ENCODE assay signal across 10 cellular contexts in the genomic region with DNA sequence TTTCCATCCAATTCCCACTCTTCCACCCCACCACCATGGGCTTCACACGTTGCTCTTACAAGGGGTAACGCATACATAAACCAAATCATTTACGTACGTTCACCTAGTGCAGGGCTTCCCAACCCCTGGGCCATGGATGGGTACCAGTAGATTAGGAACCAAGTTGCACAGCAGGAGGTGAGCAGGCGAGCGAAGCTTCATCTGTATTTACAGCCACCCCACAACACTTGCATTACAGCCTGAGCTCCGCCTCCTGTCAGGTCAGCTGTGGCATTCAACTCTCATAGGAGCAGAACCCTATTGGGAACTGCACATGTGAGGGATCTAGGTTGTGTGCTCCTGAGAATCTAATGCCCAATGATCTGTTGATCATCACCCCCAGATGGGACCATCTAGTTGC.
A peak's percentile ranks its signal among the peaks of the same experiment; 100 is the strongest.
DNase-seq lines count a peak whose midpoint lies in the region; ATAC-seq and TF ChIP-seq lines count a peak whose summit lies in the region.
"Had no signal": no experiment of that assay in that cellular context is flagged by ENCODE, and none has a peak within 500 bp of the region (broad histone marks: within the 10 kb centered on the region; RNA-seq: fewer than 3 reads in every experiment).

No MANE protein-coding gene starts in this region.

- H2BK20ac ChIP-seq in H9 (ENCODE audit: low read depth, low read length, poor library complexity, severe bottlenecking): no peak overlapping the region

- H3K23me2 ChIP-seq in H9 (ENCODE audit: insufficient read length, low read depth, low read length, poor library complexity, severe bottlenecking): no peaks in the 10 kb centered on the region

- no peaks in the 10 kb centered on the region for H4K20me1 ChIP-seq in H9 (ENCODE audit: control insufficient read depth, insufficient read depth, insufficient read length)

- no peaks in the 10 kb centered on the region for H3K9me3 Mint-ChIP-seq in CD4-positive, alpha-beta memory T cell
- no peaks in the 10 kb centered on the region for H3K9me3 Mint-ChIP-seq in H9
- H3K9me3 Mint-ChIP-seq in activated T-helper 1 cell treated with anti-CD3 and anti-CD28 coated beads, Interleukin-12 subunit alpha, Interleukin-12 subunit beta, Interleukin-2, Interleukin-4 antibody, amounts not matched to agents 30 ng/mL and 10 ng/mL and 1 ng/mL, durations not matched to agents 14 hours and 24 hours and 36 hours: no peaks in the 10 kb centered on the region
- no peaks in the 10 kb centered on the region for H3K9me3 Mint-ChIP-seq in naive thymus-derived CD8-positive, alpha-beta T cell

- H3K27ac Mint-ChIP-seq in CD4-positive, alpha-beta memory T cell: peak overlapping the region in 6 of 7 donors; percentile 4 to 90 (median 81)
- H3K27ac Mint-ChIP-seq in H9: peak overlapping the region in 2 of 3 experiments; percentile 46 to 92; a peak in 2 of 7 replicates
- H3K27ac Mint-ChIP-seq in activated T-helper 1 cell treated with anti-CD3 and anti-CD28 coated beads, Interleukin-12 subunit alpha, Interleukin-12 subunit beta, Interleukin-2, Interleukin-4 antibody, amounts not matched to agents 30 ng/mL and 10 ng/mL and 1 ng/mL, durations not matched to agents 14 hours and 24 hours and 36 hours: peak overlapping the region; percentile 74
- peak overlapping the region in 7 of 10 donors; percentile 3 to 68 (median 33) for H3K27ac Mint-ChIP-seq in naive thymus-derived CD8-positive, alpha-beta T cell

- H3K18ac ChIP-seq in H9 (ENCODE audit: insufficient read length, low read depth, low read length) (no peak overlapping the region), trophoblast cell (ENCODE audit: low read length) (no peak overlapping the region)

- H3K27me3 Mint-ChIP-seq in CD4-positive, alpha-beta memory T cell: no peaks in the 10 kb centered on the region
- H3K27me3 Mint-ChIP-seq in H9 (ENCODE audit: low read depth): no peaks in the 10 kb centered on the region
- H3K27me3 Mint-ChIP-seq in activated T-helper 1 cell treated with anti-CD3 and anti-CD28 coated beads, Interleukin-12 subunit alpha, Interleukin-12 subunit beta, Interleukin-2, Interleukin-4 antibody, amounts not matched to agents 30 ng/mL and 10 ng/mL and 1 ng/mL, durations not matched to agents 14 hours and 24 hours and 36 hours (ENCODE audit: insufficient read depth): no peaks in the 10 kb centered on the region
- H3K27me3 Mint-ChIP-seq in naive thymus-derived CD8-positive, alpha-beta T cell: no peaks in the 10 kb centered on the region

- H3K36me3 Mint-ChIP-seq in CD4-positive, alpha-beta memory T cell: peaks cover 36 to 55% of the 10 kb centered on the region in 2 donors
- H3K36me3 Mint-ChIP-seq in H9 (ENCODE audit: insufficient read depth in 1 of 3, low read depth in 3 of 3): peaks cover 34 to 66% (median 57%) of the 10 kb centered on the region in 3 experiments
- H3K36me3 Mint-ChIP-seq in activated T-helper 1 cell treated with anti-CD3 and anti-CD28 coated beads, Interleukin-12 subunit alpha, Interleukin-12 subunit beta, Interleukin-2, Interleukin-4 antibody, amounts not matched to agents 30 ng/mL and 10 ng/mL and 1 ng/mL, durations not matched to agents 14 hours and 24 hours and 36 hours (ENCODE audit: low read depth): peaks cover 55% of the 10 kb centered on the region
- H3K36me3 Mint-ChIP-seq in naive thymus-derived CD8-positive, alpha-beta T cell: peaks cover 15 to 54% (median 32%) of the 10 kb centered on the region in 3 donors

- H3T11ph ChIP-seq in H9 (ENCODE audit: low read length): no peak overlapping the region

- no peak overlapping the region for H2AK5ac ChIP-seq in H9 (ENCODE audit: insufficient read length, low read length)
- H2AK5ac ChIP-seq in trophoblast cell (ENCODE audit: low read length): no peak overlapping the region

- no peaks in the 10 kb centered on the region for H3K36me3 ChIP-seq in CD4-positive, alpha-beta memory T cell (ENCODE audit: insufficient read depth, low read length)
- peaks cover 0 to 68% of the 10 kb centered on the region in 2 donors for H3K36me3 ChIP-seq in left lung
- peaks cover 20 to 36% of the 10 kb centered on the region in 2 experiments for H3K36me3 ChIP-seq in trophoblast cell (ENCODE audit: control insufficient read depth in 1 of 2, insufficient read depth in 2 of 2, low read length in 2 of 2)

- CTCF ChIA-PET in CD4-positive, alpha-beta memory T cell (lab: Charles Lee; ENCODE audit: partially characterized antibody): interaction anchor here (0.9 to 5.6 kb wide), 12 partner anchors 24 to 134 kb away, joined by 3 to 31 read pairs (median 8); partner anchors contain the start of gene CEMIP2

- no peak for TF ChIP-seq CTCF in H9 (conservative IDR thresholded peaks at IDR 0.05)
- TF ChIP-seq CTCF in left lung (IDR thresholded peaks at IDR 0.05): no peak

- H3K4me3 Mint-ChIP-seq in CD4-positive, alpha-beta memory T cell: peak overlapping the region; percentile 55 to 85 (median 78)
- no peak overlapping the region for H3K4me3 Mint-ChIP-seq in H9
- peak overlapping the region; percentile 64 for H3K4me3 Mint-ChIP-seq in activated T-helper 1 cell treated with anti-CD3 and anti-CD28 coated beads, Interleukin-12 subunit alpha, Interleukin-12 subunit beta, Interleukin-2, Interleukin-4 antibody, amounts not matched to agents 30 ng/mL and 10 ng/mL and 1 ng/mL, durations not matched to agents 14 hours and 24 hours and 36 hours
- peak overlapping the region in 9 of 10 donors; percentile 27 to 73 (median 65) for H3K4me3 Mint-ChIP-seq in naive thymus-derived CD8-positive, alpha-beta T cell

- peak overlapping the region; percentile 0 for H3K27ac ChIP-seq in CD4-positive, alpha-beta memory T cell (ENCODE audit: low read depth, low read length)
- H3K27ac ChIP-seq in H9 (ENCODE audit: insufficient read length, low read depth, low read length): no peak overlapping the region
- H3K27ac ChIP-seq in left lung: no peak overlapping the region
- no peak overlapping the region for H3K27ac ChIP-seq in trophoblast cell (ENCODE audit: low read depth, low read length)
- H3K27ac ChIP-seq: SJSA1 had no signal

- DNase-seq in CD4-positive, alpha-beta memory T cell: no peak
- DNase-seq in H9 (no peak), left lung (no peak), trophoblast cell (no peak)
- DNase-seq in activated T-helper 1 cell treated with anti-CD3 and anti-CD28 coated beads, Interleukin-12 subunit alpha, Interleukin-12 subunit beta, Interleukin-2, Interleukin-4 antibody, amounts not matched to agents 30 ng/mL and 10 ng/mL and 1 ng/mL, durations not matched to agents 14 hours and 24 hours and 36 hours (ENCODE audit: low spot score): no peak
- no peak for DNase-seq in naive thymus-derived CD8-positive, alpha-beta T cell
- DNase-seq: nucleus accumbens had no signal

- H3K56ac ChIP-seq in H9 (ENCODE audit: insufficient read length, low read depth, low read length): no peak overlapping the region

- WGBS in H9 (ENCODE audit: extremely low coverage, insufficient read length, low lambda C conversion rate): no CpG with 5 or more reads among the region's 7 CpGs
- WGBS in trophoblast cell (ENCODE audit: extremely low coverage, insufficient coverage, insufficient read length): no CpG with 5 or more reads among the region's 7 CpGs

- peaks cover 38 to 73% (median 53%) of the 10 kb centered on the region in 4 donors for H3K4me1 Mint-ChIP-seq in CD4-positive, alpha-beta memory T cell
- H3K4me1 Mint-ChIP-seq in H9: peaks cover 26 to 27% of the 10 kb centered on the region in 2 experiments
- peaks cover 59% of the 10 kb centered on the region for H3K4me1 Mint-ChIP-seq in activated T-helper 1 cell treated with anti-CD3 and anti-CD28 coated beads, Interleukin-12 subunit alpha, Interleukin-12 subunit beta, Interleukin-2, Interleukin-4 antibody, amounts not matched to agents 30 ng/mL and 10 ng/mL and 1 ng/mL, durations not matched to agents 14 hours and 24 hours and 36 hours (ENCODE audit: low read depth)
- peaks cover 16 to 76% (median 49%) of the 10 kb centered on the region in 4 donors for H3K4me1 Mint-ChIP-seq in naive thymus-derived CD8-positive, alpha-beta T cell

- H2BK12ac ChIP-seq in H9 (ENCODE audit: insufficient read length, low read depth, low read length): no peak overlapping the region
- H2BK12ac ChIP-seq in trophoblast cell (ENCODE audit: low read length): no peak overlapping the region

- POLR2A ChIA-PET in CD4-positive, alpha-beta memory T cell (lab: Charles Lee; ENCODE audit: partially characterized antibody): interaction anchor here (0.7 to 2.2 kb wide), 16 partner anchors 8 to 841 kb away, joined by 3 to 20 read pairs (median 4); partner anchors contain the start of genes C9orf85 and CEMIP2
- POLR2A ChIA-PET in naive thymus-derived CD8-positive, alpha-beta T cell (lab: Charles Lee): interaction anchor here (0.8 to 1.6 kb wide), 2 partner anchors 8 to 84 kb away, joined by 3 read pairs; no protein-coding TSS in a partner anchor

- H2BK120ac ChIP-seq in H9 (ENCODE audit: low read depth, low read length, poor library complexity, severe bottlenecking): no peak overlapping the region
- H2BK120ac ChIP-seq in trophoblast cell (ENCODE audit: insufficient read depth, low read length, poor library complexity): no peak overlapping the region

- H3K4me2 ChIP-seq in H9 (ENCODE audit: insufficient read depth, insufficient read length, low read length): no peak overlapping the region
- H3K4me2 ChIP-seq in trophoblast cell (ENCODE audit: low read length): no peak overlapping the region

- no peak overlapping the region for H4K12ac ChIP-seq in trophoblast cell (ENCODE audit: low read depth, low read length)

- H4K8ac ChIP-seq in H9 (replicated peaks; ENCODE audit: insufficient read length, low read depth, low read length) (no peak overlapping the region), trophoblast cell (ENCODE audit: low read depth, low read length) (no peak overlapping the region)

- H3K9me3 ChIP-seq in CD4-positive, alpha-beta memory T cell (ENCODE audit: control insufficient read depth in 1 of 2, low read length in 2 of 2): no peaks in the 10 kb centered on the region
- H3K9me3 ChIP-seq in H9 (ENCODE audit: control insufficient read depth, low read depth, low read length) (no peaks in the 10 kb centered on the region), left lung (no peaks in the 10 kb centered on the region), trophoblast cell (ENCODE audit: insufficient read depth, low read depth, low read length) (no peaks in the 10 kb centered on the region)
- H3K9me3 ChIP-seq: SJSA1 had no signal

- H4K91ac ChIP-seq in H9 (ENCODE audit: insufficient read length, low read depth, low read length) (no peak overlapping the region), trophoblast cell (ENCODE audit: low read depth, low read length) (no peak overlapping the region)

- no peak for ATAC-seq in naive thymus-derived CD8-positive, alpha-beta T cell
- ATAC-seq in HG03565 (IDR thresholded peaks at IDR 0.05; ENCODE audit: unreplicated experiment) (no peak), left lung (no peak)

- H3K14ac ChIP-seq in H9 (ENCODE audit: insufficient read depth, low read length): no peak overlapping the region
- H3K14ac ChIP-seq in trophoblast cell (ENCODE audit: low read length): no peak overlapping the region

- H3K4me3 ChIP-seq in CD4-positive, alpha-beta memory T cell (ENCODE audit: low read length in 2 of 2): peak overlapping the region in 1 of 2 donors; percentile 12
- H3K4me3 ChIP-seq in left lung (no peak overlapping the region), trophoblast cell (ENCODE audit: low read depth, low read length) (no peak overlapping the region)
- H3K4me3 ChIP-seq: SJSA1, skin epidermis had no signal

- no peak overlapping the region for H4K5ac ChIP-seq in H9 (ENCODE audit: insufficient read length, low read depth, low read length)

- H3K27me3 ChIP-seq in CD4-positive, alpha-beta memory T cell (ENCODE audit: insufficient read depth, low read length): no peaks in the 10 kb centered on the region
- H3K27me3 ChIP-seq in H9 (ENCODE audit: insufficient read depth, low read length) (no peaks in the 10 kb centered on the region), left lung (no peaks in the 10 kb centered on the region), trophoblast cell (ENCODE audit: insufficient read depth, low read length) (no peaks in the 10 kb centered on the region)
- H3K27me3 ChIP-seq: SJSA1 had no signal

- H2BK5ac ChIP-seq in H9 (ENCODE audit: insufficient read length, low read length) (no peak overlapping the region), trophoblast cell (ENCODE audit: low read depth, low read length, poor library complexity) (no peak overlapping the region)

- H3K23ac ChIP-seq in H9 (ENCODE audit: insufficient read length, low read depth, low read length): no peak overlapping the region
- H3K23ac ChIP-seq in trophoblast cell (ENCODE audit: low read length): no peak overlapping the region

- H2AFZ ChIP-seq in H9 (ENCODE audit: low read length) (no peak overlapping the region), trophoblast cell (ENCODE audit: insufficient read depth, low read length, poor library complexity) (no peak overlapping the region)

- intact Hi-C loops in CD4-positive, alpha-beta memory T cell (cut with micrococcal nuclease): loop anchor here (1.0 to 5.0 kb wide), 2 partner anchors 49 to 83 kb away; no protein-coding TSS in a partner anchor
- intact Hi-C loops in activated T-helper 1 cell treated with anti-CD3 and anti-CD28 coated beads, Interleukin-12 subunit alpha, Interleukin-12 subunit beta, Interleukin-2, Interleukin-4 antibody, amounts not matched to agents 30 ng/mL and 10 ng/mL and 1 ng/mL, durations not matched to agents 14 hours and 24 hours and 36 hours (cut with micrococcal nuclease): loop anchor here (1.0 to 10.0 kb wide), 6 partner anchors 36 to 1459 kb away; partner anchors contain the start of genes ABHD17B and C9orf85
- intact Hi-C loops in left lung (cut with DNase I): no loop called here

- H3K79me1 ChIP-seq in H9 (ENCODE audit: insufficient read depth, low read depth, low read length, poor library complexity, severe bottlenecking): no peaks in the 10 kb centered on the region
- peaks cover 4% of the 10 kb centered on the region for H3K79me1 ChIP-seq in trophoblast cell (ENCODE audit: low read length)

- H3K4ac ChIP-seq in H9 (ENCODE audit: low read depth, low read length) (no peak overlapping the region), trophoblast cell (ENCODE audit: low read depth, low read length) (no peak overlapping the region)

- no peak overlapping the region for H2BK15ac ChIP-seq in H9 (ENCODE audit: low read depth, low read length)

- H3K9ac ChIP-seq in H9 (ENCODE audit: extremely low read depth, insufficient read length, low read length) (no peak overlapping the region), trophoblast cell (ENCODE audit: low read length) (no peak overlapping the region)

- H3K79me2 ChIP-seq in H9 (ENCODE audit: insufficient read depth, low read length) (no peaks in the 10 kb centered on the region), trophoblast cell (ENCODE audit: control insufficient read depth, insufficient read depth, low read length, poor library complexity) (no peaks in the 10 kb centered on the region)

- peaks cover 45% of the 10 kb centered on the region for H3K4me1 ChIP-seq in CD4-positive, alpha-beta memory T cell (ENCODE audit: insufficient read depth, low read length)
- H3K4me1 ChIP-seq in H9 (ENCODE audit: insufficient read depth, low read length): no peaks in the 10 kb centered on the region; the same call in 1 of the 2 replicates
- H3K4me1 ChIP-seq in left lung: peaks cover 3 to 50% of the 10 kb centered on the region in 2 donors
- H3K4me1 ChIP-seq in trophoblast cell (ENCODE audit: control insufficient read depth in 1 of 2, insufficient read depth in 2 of 2, low read length in 2 of 2): peaks cover 7% of the 10 kb centered on the region in 2 experiments

Comparison
In these comparisons a context has a peak if more than half of its experiments do, and no peak if none do; other contexts are left out.
1. H3K4me3 Mint-ChIP-seq: peak in CD4-positive, alpha-beta memory T cell (8 of 8), activated T-helper 1 cell treated with anti-CD3 and anti-CD28 coated beads, Interleukin-12 subunit alpha, Interleukin-12 subunit beta, Interleukin-2, Interleukin-4 antibody, amounts not matched to agents 30 ng/mL and 10 ng/mL and 1 ng/mL, durations not matched to agents 14 hours and 24 hours and 36 hours (single experiment) and naive thymus-derived CD8-positive, alpha-beta T cell (9 of 10); none in H9 (0 of 2).
2. intact Hi-C loops: an anchor here in CD4-positive, alpha-beta memory T cell (1.0 to 5.0 kb wide) and activated T-helper 1 cell treated with anti-CD3 and anti-CD28 coated beads, Interleukin-12 subunit alpha, Interleukin-12 subunit beta, Interleukin-2, Interleukin-4 antibody, amounts not matched to agents 30 ng/mL and 10 ng/mL and 1 ng/mL, durations not matched to agents 14 hours and 24 hours and 36 hours (1.0 to 10.0 kb wide); none called in left lung.
3. Peak in every context shown above with its lines, with median percentiles within 50 percentile points of each other: H3K27ac Mint-ChIP-seq.